In genomic region chr2:131492418-131493198, GRCh38 we compare ENCODE assay signal across 8 cellular contexts. TPM values are rescaled to one million over a fixed set of nuclear protein-coding genes. Genes with fewer than 3 reads are reported as not detected.
DNase-seq lines count a peak whose midpoint lies in the region; ATAC-seq, FAIRE-seq and TF ChIP-seq lines count a peak whose summit lies in the region.

No MANE protein-coding gene starts in this region.

- H3K4me1 Mint-ChIP-seq in CD4-positive, alpha-beta T cell (ENCODE audit: low read depth): peaks cover 30% of the 10 kb centered on the region
- peaks cover 41% of the 10 kb centered on the region for H3K4me1 Mint-ChIP-seq in dendritic cell treated with granulocyte-macrophage colony-stimulating factor and Interleukin-4, amounts not matched to agents 40 ng/mL and 50 ng/mL, for 4 days (ENCODE audit: low read depth)

- in situ Hi-C loops in HepG2 (cut with HindIII; ENCODE audit: extremely low pct_ligation_motif_present, low pct_unique_long_range_greater_than_20kb): loop anchor here (25.0 kb wide), 1 partner anchor 1305 kb away; the partner anchor contains the start of genes MZT2B, SMPD4 and TUBA3E

- no peaks in the 10 kb centered on the region for H3K27me3 Mint-ChIP-seq in CD4-positive, alpha-beta T cell
- no peaks in the 10 kb centered on the region for H3K27me3 Mint-ChIP-seq in dendritic cell treated with granulocyte-macrophage colony-stimulating factor and Interleukin-4, amounts not matched to agents 40 ng/mL and 50 ng/mL, for 4 days

- peak; percentile 71 for ATAC-seq in CD4-positive, alpha-beta T cell (ENCODE audit: poor library complexity)
- ATAC-seq in GM19395 (IDR thresholded peaks at IDR 0.05; ENCODE audit: unreplicated experiment) (peak; percentile 71), HG03558 (IDR thresholded peaks at IDR 0.05; ENCODE audit: extremely low read depth, unreplicated experiment) (peak; percentile 47), HepG2 (peak; percentile 84)

- H3K27ac ChIP-seq in CD4-positive, alpha-beta T cell (ENCODE audit: low read depth, low read length): peak overlapping the region; percentile 94
- peak overlapping the region; percentile 83 for H3K27ac ChIP-seq in HepG2 (ENCODE audit: extremely low read length, insufficient read depth, low read length)

- peaks cover 38% of the 10 kb centered on the region for H3K36me3 Mint-ChIP-seq in CD4-positive, alpha-beta T cell (ENCODE audit: low read depth)
- peaks cover 13% of the 10 kb centered on the region for H3K36me3 Mint-ChIP-seq in dendritic cell treated with granulocyte-macrophage colony-stimulating factor and Interleukin-4, amounts not matched to agents 40 ng/mL and 50 ng/mL, for 4 days (ENCODE audit: low read depth)

- TF ChIP-seq RAD21 in HepG2 (CRISPR knock-in tag; IDR thresholded peaks at IDR 0.05): peak; percentile 40

- H4K20me1 ChIP-seq in HepG2 (ENCODE audit: insufficient read depth, low read length): peaks cover 3% of the 10 kb centered on the region; the same call in 1 of the 2 replicates

- no peaks in the 10 kb centered on the region for H3K9me3 Mint-ChIP-seq in CD4-positive, alpha-beta T cell
- H3K9me3 Mint-ChIP-seq in dendritic cell treated with granulocyte-macrophage colony-stimulating factor and Interleukin-4, amounts not matched to agents 40 ng/mL and 50 ng/mL, for 4 days: no peaks in the 10 kb centered on the region

- peak overlapping the region; percentile 98 for H3K27ac Mint-ChIP-seq in CD4-positive, alpha-beta T cell
- H3K27ac Mint-ChIP-seq in dendritic cell treated with granulocyte-macrophage colony-stimulating factor and Interleukin-4, amounts not matched to agents 40 ng/mL and 50 ng/mL, for 4 days: peak overlapping the region; percentile 96

- no peaks in the 10 kb centered on the region for H3K9me3 ChIP-seq in CD4-positive, alpha-beta T cell (ENCODE audit: control insufficient read depth, low read length)
- no peaks in the 10 kb centered on the region for H3K9me3 ChIP-seq in HepG2 (ENCODE audit: low read length)

- no peak overlapping the region for H2AFZ ChIP-seq in HepG2 (ENCODE audit: low read length)

- peak; percentile 83 to 96 (median 92) for DNase-seq in CD4-positive, alpha-beta T cell
- peak; percentile 96 for DNase-seq in NCI-H69 (lab: John Stamatoyannopoulos, UW)
- peak; percentile 95 for DNase-seq in activated CD4-positive, alpha-beta T cell treated with anti-CD3 and anti-CD28 coated beads, Interleukin-2, amount 50 U/mL, for 1 hour
- peak; percentile 98 for DNase-seq in HepG2 (ENCODE audit: low spot score)
- DNase-seq in stimulated activated CD4-positive, alpha-beta T cell treated with anti-CD3 and anti-CD28 coated beads, Interleukin-2, amount 100 ng/mL, for 48 hours: peak; percentile 91 to 95

- POLR2A ChIA-PET in CD4-positive, alpha-beta T cell (lab: Charles Lee): interaction anchor here (0.9 to 2.5 kb wide), 7 partner anchors 10 to 1311 kb away, joined by 3 to 19 read pairs (median 8); partner anchors contain the start of genes CCDC74A, FAM168B, IMP4 and SMPD4
- POLR2A ChIA-PET in HepG2 (lab: Yijun Ruan, JAX): interaction anchor here (0.7 to 1.4 kb wide), 5 partner anchors 10 to 400 kb away, joined by 3 to 8 read pairs (median 4); partner anchors contain the start of gene FAM168B

- peaks cover 50% of the 10 kb centered on the region for H3K4me1 ChIP-seq in HepG2 (ENCODE audit: insufficient read depth, low read length)

- peaks cover 67% of the 10 kb centered on the region for H3K79me2 ChIP-seq in HepG2 (ENCODE audit: insufficient read depth, low read length)

- BruUV-seq in HepG2 (replicated peaks; lab: Mats Ljungman, UMichigan): no TSS peak

- intact Hi-C loops in CD4-positive, alpha-beta T cell (cut with DNase I, micrococcal nuclease): loop anchor here in 1 of 2 experiments (2.0 to 10.0 kb wide), 9 partner anchors 36 to 1310 kb away; partner anchors contain the start of genes FAM168B, IMP4, MZT2B and PLEKHB2
- intact Hi-C loops in dendritic cell treated with granulocyte-macrophage colony-stimulating factor and Interleukin-4, amounts not matched to agents 40 ng/mL and 50 ng/mL, for 4 days (cut with micrococcal nuclease): loop anchor here (2.0 to 10.0 kb wide), 2 partner anchors 192 to 386 kb away; no protein-coding TSS in a partner anchor
- intact Hi-C loops in HepG2 (cut with micrococcal nuclease; ENCODE audit: unreplicated experiment): loop anchor here (2.0 to 10.0 kb wide), 4 partner anchors 35 to 338 kb away; partner anchors contain the start of gene CCDC74A

- no peaks in the 10 kb centered on the region for H3K27me3 ChIP-seq in CD4-positive, alpha-beta T cell (ENCODE audit: control insufficient read depth, insufficient read depth, low read length)
- H3K27me3 ChIP-seq in HepG2 (ENCODE audit: control insufficient read depth in 1 of 2, insufficient read depth in 2 of 2, low read length in 2 of 2): no peaks in the 10 kb centered on the region; a peak in 1 of 5 replicates

- 1% methylated on average over 44 of the region's 79 CpGs for WGBS in HepG2 (ENCODE audit: low lambda C conversion rate)

- FAIRE-seq in HepG2 (lab: Jason Lieb, UNC): peak; percentile 80

- CTCF ChIA-PET in CD4-positive, alpha-beta T cell (lab: Charles Lee): interaction anchor here (0.8 to 1.8 kb wide), 8 partner anchors 12 to 1311 kb away, joined by 3 to 8 read pairs (median 5); partner anchors contain the start of genes CCDC74A, MZT2B, PLEKHB2 and SMPD4
- CTCF ChIA-PET in HepG2 (lab: Yijun Ruan, JAX; ENCODE audit: low intra/inter-chr PET ratio, low total read pairs): interaction anchor here (1.6 to 2.3 kb wide), 2 partner anchors 79 to 339 kb away, joined by 9 to 14 read pairs; no protein-coding TSS in a partner anchor

- peak in 1 of 2 experiments; percentile 66; a peak in 3 of 4 replicates for TF ChIP-seq POLR2A in HepG2 (IDR thresholded peaks at IDR 0.05; ENCODE audit: insufficient read depth in 1 of 2, low read depth in 2 of 2, low read length in 2 of 2)

- H3K4me2 ChIP-seq in HepG2 (ENCODE audit: low read depth, low read length): peak overlapping the region; percentile 79

- peak in 1 of 2 experiments; percentile 36; a peak in 1 of 4 replicates for TF ChIP-seq EP300 in HepG2 (IDR thresholded peaks at IDR 0.05; ENCODE audit: low read depth in 2 of 2, low read length in 2 of 2)
- 0 out of 2 replicates have a peak, but pooled peaks have one; percentile 8 for TF ChIP-seq EP300 in HepG2 (CRISPR knock-in tag; IDR thresholded peaks at IDR 0.05; ENCODE audit: borderline replicate concordance)

- peaks cover 2 to 19% of the 10 kb centered on the region in 2 experiments; a peak in 4 of 5 replicates for H3K36me3 ChIP-seq in HepG2 (replicated peaks in 1 of 2; ENCODE audit: control insufficient read depth in 1 of 2, insufficient read depth in 2 of 2, low read length in 2 of 2)

- H3K9ac ChIP-seq in HepG2 (ENCODE audit: insufficient read depth, low read depth, low read length): peak overlapping the region; percentile 97

- peak overlapping the region; percentile 90 to 98 (median 91) for H3K4me3 ChIP-seq in HepG2 (replicated peaks in 1 of 3; ENCODE audit: insufficient read depth in 1 of 3, low read depth in 2 of 3, low read length in 3 of 3)

- H3K4me3 Mint-ChIP-seq in CD4-positive, alpha-beta T cell: peak overlapping the region; percentile 98
- H3K4me3 Mint-ChIP-seq in dendritic cell treated with granulocyte-macrophage colony-stimulating factor and Interleukin-4, amounts not matched to agents 40 ng/mL and 50 ng/mL, for 4 days: peak overlapping the region; percentile 98

- peak; percentile 87 for TF ChIP-seq CTCF in CD4-positive, alpha-beta T cell (IDR thresholded peaks at IDR 0.05)
- peak; percentile 86 for TF ChIP-seq CTCF in HepG2 (CRISPR knock-in tag; IDR thresholded peaks at IDR 0.05)

RNA-seq across cellular contexts. Expression of gene MZT2A, which starts 0.4 kb away (rescaled TPM):
- total RNA-seq in CD4-positive, alpha-beta T cell: 10 to 100 TPM; 55.3 to 58.7 TPM
- 291 and 349 TPM in 2 replicates for total RNA-seq in HepG2 (2016; rRNA removed; fragmentation: Illumina TruSeq; extraction: Trizol)
- total RNA-seq in HepG2 (2016; cell fraction: cytosol; rRNA removed; fragmentation: Illumina TruSeq; extraction: Trizol; ENCODE audit: low read depth): 428 and 487 TPM in 2 replicates
- 289 and 347 TPM in 2 replicates for total RNA-seq in HepG2 (2016; cell fraction: insoluble cytoplasmic fraction; rRNA removed; fragmentation: Illumina TruSeq; extraction: Trizol)
- 466 and 543 TPM in 2 replicates for total RNA-seq in HepG2 (2016; cell fraction: membrane; rRNA removed; fragmentation: Illumina TruSeq; extraction: Trizol)
- 119 and 151 TPM in 2 replicates for total RNA-seq in HepG2 (2016; cell fraction: nucleus; rRNA removed; fragmentation: Illumina TruSeq; extraction: Trizol)
- 205 and 221 TPM in 2 replicates for polyA plus RNA-seq in HepG2 (2011; rRNA removed)
- 115 and 305 TPM in 2 replicates for polyA plus RNA-seq in HepG2 (2011; cell fraction: cytosol; rRNA removed)
- polyA plus RNA-seq in HepG2 (2011; cell fraction: nucleus; rRNA removed): 112 and 128 TPM in 2 replicates
- polyA plus RNA-seq in HepG2 (2012): 143 and 187 TPM in 2 replicates
- 374 and 433 TPM in 2 replicates for polyA plus RNA-seq in HepG2 (2016; cell fraction: cytosol; fragmentation: Illumina TruSeq; extraction: Trizol; ENCODE audit: low read depth)
- polyA plus RNA-seq in HepG2 (2016; cell fraction: insoluble cytoplasmic fraction; fragmentation: Illumina TruSeq; extraction: Trizol; ENCODE audit: low read depth): 239 and 240 TPM in 2 replicates
- 346 and 362 TPM in 2 replicates for polyA plus RNA-seq in HepG2 (2016; cell fraction: membrane; fragmentation: Illumina TruSeq; extraction: Trizol; ENCODE audit: low read depth)
- 193 and 199 TPM in 2 replicates for polyA plus RNA-seq in HepG2 (2016; cell fraction: nucleus; fragmentation: Illumina TruSeq; extraction: Trizol; ENCODE audit: insufficient read depth, low read depth)
- polyA minus RNA-seq in HepG2 (2011; rRNA and poly(A)+ RNA removed; ENCODE audit: low replicate concordance): 27.1 and 58.6 TPM in 2 replicates
- 43.0 and 50.7 TPM in 2 replicates for polyA minus RNA-seq in HepG2 (2011; cell fraction: cytosol; rRNA and poly(A)+ RNA removed)
- polyA minus RNA-seq in HepG2 (2011; cell fraction: nucleus; rRNA and poly(A)+ RNA removed): 27.1 and 31.8 TPM in 2 replicates

RNA-seq across cellular contexts. Expression of gene TUBA3D, which starts 16.7 kb away (rescaled TPM):
- total RNA-seq in CD4-positive, alpha-beta T cell: not detected
- total RNA-seq in HepG2 (2016; rRNA removed; fragmentation: Illumina TruSeq; extraction: Trizol): not detected in 2 replicates
- not detected in 2 replicates for total RNA-seq in HepG2 (2016; cell fraction: cytosol; rRNA removed; fragmentation: Illumina TruSeq; extraction: Trizol; ENCODE audit: low read depth)
- total RNA-seq in HepG2 (2016; cell fraction: insoluble cytoplasmic fraction; rRNA removed; fragmentation: Illumina TruSeq; extraction: Trizol): not detected in 2 replicates
- not detected in 2 replicates for total RNA-seq in HepG2 (2016; cell fraction: membrane; rRNA removed; fragmentation: Illumina TruSeq; extraction: Trizol)
- total RNA-seq in HepG2 (2016; cell fraction: nucleus; rRNA removed; fragmentation: Illumina TruSeq; extraction: Trizol): not detected in 2 replicates
- polyA plus RNA-seq in HepG2 (2011; rRNA removed): not detected in 2 replicates
- polyA plus RNA-seq in HepG2 (2011; cell fraction: cytosol; rRNA removed): not detected in 2 replicates
- not detected in 2 replicates for polyA plus RNA-seq in HepG2 (2011; cell fraction: nucleus; rRNA removed)
- 0.15 and 0.28 TPM in 2 replicates for polyA plus RNA-seq in HepG2 (2012)
- polyA plus RNA-seq in HepG2 (2016; cell fraction: cytosol; fragmentation: Illumina TruSeq; extraction: Trizol; ENCODE audit: low read depth): not detected in 2 replicates
- not detected in 2 replicates for polyA plus RNA-seq in HepG2 (2016; cell fraction: insoluble cytoplasmic fraction; fragmentation: Illumina TruSeq; extraction: Trizol; ENCODE audit: low read depth)
- not detected in 2 replicates for polyA plus RNA-seq in HepG2 (2016; cell fraction: membrane; fragmentation: Illumina TruSeq; extraction: Trizol; ENCODE audit: low read depth)
- polyA plus RNA-seq in HepG2 (2016; cell fraction: nucleus; fragmentation: Illumina TruSeq; extraction: Trizol; ENCODE audit: insufficient read depth, low read depth): not detected in 2 replicates
- 0.09 TPM in 1 of 2 replicates, not detected in the other for polyA minus RNA-seq in HepG2 (2011; rRNA and poly(A)+ RNA removed; ENCODE audit: low replicate concordance)
- not detected in 2 replicates for polyA minus RNA-seq in HepG2 (2011; cell fraction: cytosol; rRNA and poly(A)+ RNA removed)
- polyA minus RNA-seq in HepG2 (2011; cell fraction: nucleus; rRNA and poly(A)+ RNA removed): not detected in 2 replicates

RNA-seq across cellular contexts. Expression of gene CCDC74A, which starts 35.1 kb away (rescaled TPM):
- total RNA-seq in CD4-positive, alpha-beta T cell: under 1 TPM; 0.50 to 0.60 TPM
- total RNA-seq in HepG2 (2016; rRNA removed; fragmentation: Illumina TruSeq; extraction: Trizol): 0.15 TPM in 1 of 2 replicates, not detected in the other
- total RNA-seq in HepG2 (2016; cell fraction: cytosol; rRNA removed; fragmentation: Illumina TruSeq; extraction: Trizol; ENCODE audit: low read depth): 0.35 and 0.40 TPM in 2 replicates
- total RNA-seq in HepG2 (2016; cell fraction: insoluble cytoplasmic fraction; rRNA removed; fragmentation: Illumina TruSeq; extraction: Trizol): 0.15 TPM in 1 of 2 replicates, not detected in the other
- 0.28 and 0.46 TPM in 2 replicates for total RNA-seq in HepG2 (2016; cell fraction: membrane; rRNA removed; fragmentation: Illumina TruSeq; extraction: Trizol)
- not detected in 2 replicates for total RNA-seq in HepG2 (2016; cell fraction: nucleus; rRNA removed; fragmentation: Illumina TruSeq; extraction: Trizol)
- 0.17 and 0.18 TPM in 2 replicates for polyA plus RNA-seq in HepG2 (2011; rRNA removed)
- 0.04 TPM in 1 of 2 replicates, not detected in the other for polyA plus RNA-seq in HepG2 (2011; cell fraction: cytosol; rRNA removed)
- 0.57 and 0.92 TPM in 2 replicates for polyA plus RNA-seq in HepG2 (2011; cell fraction: nucleus; rRNA removed)
- not detected in 2 replicates for polyA plus RNA-seq in HepG2 (2012)
- polyA plus RNA-seq in HepG2 (2016; cell fraction: cytosol; fragmentation: Illumina TruSeq; extraction: Trizol; ENCODE audit: low read depth): 0.22 and 0.25 TPM in 2 replicates
- polyA plus RNA-seq in HepG2 (2016; cell fraction: insoluble cytoplasmic fraction; fragmentation: Illumina TruSeq; extraction: Trizol; ENCODE audit: low read depth): not detected in 2 replicates
- 0.19 and 0.52 TPM in 2 replicates for polyA plus RNA-seq in HepG2 (2016; cell fraction: membrane; fragmentation: Illumina TruSeq; extraction: Trizol; ENCODE audit: low read depth)
- 0.51 TPM in 1 of 2 replicates, not detected in the other for polyA plus RNA-seq in HepG2 (2016; cell fraction: nucleus; fragmentation: Illumina TruSeq; extraction: Trizol; ENCODE audit: insufficient read depth, low read depth)
- polyA minus RNA-seq in HepG2 (2011; rRNA and poly(A)+ RNA removed; ENCODE audit: low replicate concordance): 0.14 and 0.47 TPM in 2 replicates
- polyA minus RNA-seq in HepG2 (2011; cell fraction: cytosol; rRNA and poly(A)+ RNA removed): not detected in 2 replicates
- 0.62 TPM in 1 of 2 replicates, not detected in the other for polyA minus RNA-seq in HepG2 (2011; cell fraction: nucleus; rRNA and poly(A)+ RNA removed)

Comparison
In these comparisons a context has a peak if more than half of its experiments do, and no peak if none do; other contexts are left out.
1. Peak in every context shown above with its lines: DNase-seq, ATAC-seq, H3K4me3 ChIP-seq and H3K27ac ChIP-seq.